Comparison of ENCODE assay signal across 8 cellular contexts in genomic region chr16:30748634-30749445, GRCh38. TPM values are rescaled to one million over a fixed set of nuclear protein-coding genes. Genes with fewer than 3 reads are reported as not detected.
DNase-seq lines count a peak whose midpoint lies in the region; ATAC-seq lines count a peak whose summit lies in the region.

No MANE protein-coding gene starts in this region.

- H3K9me3 ChIP-seq in BLaER1 (no peaks in the 10 kb centered on the region), MG63 (no peaks in the 10 kb centered on the region)

- H3K4me1 ChIP-seq in BLaER1: peaks cover 17% of the 10 kb centered on the region

- H3K4me3 ChIP-seq in BLaER1: peak overlapping the region; percentile 75
- peak overlapping the region; percentile 80 for H3K4me3 ChIP-seq in MG63

- peak overlapping the region; percentile 82 for H3K4me2 ChIP-seq in BLaER1

- DNase-seq in GM19240 (ENCODE audit: insufficient read length, low spot score) (peak; percentile 37), MG63 (peak; percentile 60), hepatic stellate cell (ENCODE audit: low spot score) (peak; percentile 67), sciatic nerve (ENCODE audit: low spot score) (peak; percentile 77)
- no peak for DNase-seq in activated naive CD8-positive, alpha-beta T cell treated with anti-CD3 and anti-CD28 coated beads, Interleukin-2, amount 10 ng/mL, durations not matched to agents 7 days and 5 days

- peaks cover 20% of the 10 kb centered on the region for H3K4me1 Mint-ChIP-seq in activated naive CD8-positive, alpha-beta T cell treated with anti-CD3 and anti-CD28 coated beads, Interleukin-2, amount 10 ng/mL, durations not matched to agents 7 days and 5 days

- peak overlapping the region; percentile 78 for H3K9ac ChIP-seq in BLaER1

- POLR2A ChIA-PET in activated naive CD8-positive, alpha-beta T cell treated with anti-CD3 and anti-CD28 coated beads, Interleukin-2, amount 10 ng/mL, durations not matched to agents 7 days and 5 days (lab: Charles Lee): interaction anchor here (0.6 to 2.4 kb wide), 19 partner anchors 10 to 563 kb away, joined by 3 to 15 read pairs (median 4); partner anchors contain the start of genes CFAP119, FBRS, RNF40 and SRCAP

- H3K9me3 Mint-ChIP-seq in activated naive CD8-positive, alpha-beta T cell treated with anti-CD3 and anti-CD28 coated beads, Interleukin-2, amount 10 ng/mL, durations not matched to agents 7 days and 5 days: no peaks in the 10 kb centered on the region

- peak overlapping the region; percentile 94 for H3K4me3 Mint-ChIP-seq in activated naive CD8-positive, alpha-beta T cell treated with anti-CD3 and anti-CD28 coated beads, Interleukin-2, amount 10 ng/mL, durations not matched to agents 7 days and 5 days

- H3K27ac ChIP-seq in BLaER1: 0 out of 2 replicates have a peak overlapping the region, but pooled peaks have one; percentile 35

- H3K27me3 ChIP-seq in BLaER1 (no peaks in the 10 kb centered on the region), MG63 (no peaks in the 10 kb centered on the region)

- H3K27ac Mint-ChIP-seq in activated naive CD8-positive, alpha-beta T cell treated with anti-CD3 and anti-CD28 coated beads, Interleukin-2, amount 10 ng/mL, durations not matched to agents 7 days and 5 days: peak overlapping the region; percentile 95

- peak; percentile 28 for ATAC-seq in activated naive CD8-positive, alpha-beta T cell treated with anti-CD3 and anti-CD28 coated beads, Interleukin-2, amount 10 ng/mL, durations not matched to agents 7 days and 5 days (ENCODE audit: low read depth)
- ATAC-seq in sciatic nerve (no peak), HG03108 (IDR thresholded peaks at IDR 0.05; ENCODE audit: unreplicated experiment) (no peak), HG03139 (IDR thresholded peaks at IDR 0.05; ENCODE audit: unreplicated experiment) (no peak)

- peaks cover 7% of the 10 kb centered on the region; the same call in 1 of the 2 replicates for H4K20me1 ChIP-seq in BLaER1

- H3K36me3 ChIP-seq in BLaER1 (peaks cover 54% of the 10 kb centered on the region), MG63 (peaks cover 50% of the 10 kb centered on the region)

- no peaks in the 10 kb centered on the region for H3K27me3 Mint-ChIP-seq in activated naive CD8-positive, alpha-beta T cell treated with anti-CD3 and anti-CD28 coated beads, Interleukin-2, amount 10 ng/mL, durations not matched to agents 7 days and 5 days

- H3K36me3 Mint-ChIP-seq in activated naive CD8-positive, alpha-beta T cell treated with anti-CD3 and anti-CD28 coated beads, Interleukin-2, amount 10 ng/mL, durations not matched to agents 7 days and 5 days: peaks cover 25% of the 10 kb centered on the region

- intact Hi-C loops in sciatic nerve (cut with DNase I): no loop called here

RNA-seq across cellular contexts. Expression of gene PHKG2, which starts 0.6 kb away (rescaled TPM):
- 18.3 and 25.2 TPM in 2 replicates for total RNA-seq in MG63 (2014; rRNA removed; shearing (Covaris generic); ENCODE audit: low replicate concordance)
- total RNA-seq in activated naive CD8-positive, alpha-beta T cell treated with anti-CD3 and anti-CD28 coated beads, Interleukin-2, amount 10 ng/mL, durations not matched to agents 7 days and 5 days: 10 to 100 TPM; 48.2 to 48.9 TPM
- total RNA-seq in sciatic nerve: 21.3 TPM

RNA-seq across cellular contexts. Expression of gene CFAP119, which starts 13.0 kb away (rescaled TPM):
- 4.1 and 9.1 TPM in 2 replicates for total RNA-seq in MG63 (2014; rRNA removed; shearing (Covaris generic); ENCODE audit: low replicate concordance)
- 1 to 10 TPM; 4.4 TPM for total RNA-seq in activated naive CD8-positive, alpha-beta T cell treated with anti-CD3 and anti-CD28 coated beads, Interleukin-2, amount 10 ng/mL, durations not matched to agents 7 days and 5 days
- total RNA-seq in sciatic nerve: 5.5 TPM

RNA-seq across cellular contexts. Expression of gene RNF40, which starts 13.3 kb away (rescaled TPM):
- total RNA-seq in MG63 (2014; rRNA removed; shearing (Covaris generic); ENCODE audit: low replicate concordance): 116 and 127 TPM in 2 replicates
- 100 to 1,000 TPM in 1 of 2 experiments, 10 to 100 TPM in 1; 94.7 to 105 TPM for total RNA-seq in activated naive CD8-positive, alpha-beta T cell treated with anti-CD3 and anti-CD28 coated beads, Interleukin-2, amount 10 ng/mL, durations not matched to agents 7 days and 5 days
- 92.9 TPM for total RNA-seq in sciatic nerve

RNA-seq across cellular contexts. Expression of gene ZNF629, which starts 38.2 kb away (rescaled TPM):
- total RNA-seq in MG63 (2014; rRNA removed; shearing (Covaris generic); ENCODE audit: low replicate concordance): 10.3 and 13.6 TPM in 2 replicates
- 1 to 10 TPM; 5.2 to 6.0 TPM for total RNA-seq in activated naive CD8-positive, alpha-beta T cell treated with anti-CD3 and anti-CD28 coated beads, Interleukin-2, amount 10 ng/mL, durations not matched to agents 7 days and 5 days
- total RNA-seq in sciatic nerve: 14.0 TPM

RNA-seq across cellular contexts. Expression of gene SRCAP, which starts 49.9 kb away (rescaled TPM):
- total RNA-seq in MG63 (2014; rRNA removed; shearing (Covaris generic); ENCODE audit: low replicate concordance): 2.6 and 6.9 TPM in 2 replicates
- 10 to 100 TPM; 89.4 to 92.2 TPM for total RNA-seq in activated naive CD8-positive, alpha-beta T cell treated with anti-CD3 and anti-CD28 coated beads, Interleukin-2, amount 10 ng/mL, durations not matched to agents 7 days and 5 days
- total RNA-seq in sciatic nerve: 59.3 TPM
